ENCODE assay signal across 1 cellular context in the genomic region with DNA sequence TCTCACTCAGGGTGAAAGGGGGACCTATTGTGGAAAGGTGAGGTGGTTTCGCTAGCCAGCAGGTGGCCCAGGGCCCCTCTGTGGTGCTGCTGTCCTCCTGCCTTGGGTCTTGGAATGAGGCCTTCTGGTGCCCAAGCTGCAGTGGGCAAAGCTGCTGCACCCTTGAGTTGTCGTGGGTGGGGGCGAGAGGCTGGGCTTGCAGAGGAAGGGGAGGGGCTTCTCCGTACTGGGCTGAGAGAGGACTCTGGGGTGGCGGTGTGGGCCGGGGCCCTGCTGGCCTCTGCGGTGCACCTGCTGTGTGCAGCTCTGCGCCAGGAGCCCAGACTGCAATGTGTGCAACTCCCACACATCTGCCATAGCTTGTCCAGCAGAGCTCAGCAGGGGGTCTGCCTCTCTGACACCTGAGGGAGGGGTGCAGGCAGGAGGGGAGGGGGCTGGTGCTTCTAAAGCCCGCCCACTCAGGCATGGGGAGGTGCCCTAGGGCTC.
TF ChIP-seq lines count a peak whose summit lies in the region.

No MANE protein-coding gene starts in this region.

TF ChIP-seq in HEK293, 187 proteins besides CTCF, POLR2A, EP300 and RAD21 (continued from another document):
- TF ChIP-seq, protein P1, sequence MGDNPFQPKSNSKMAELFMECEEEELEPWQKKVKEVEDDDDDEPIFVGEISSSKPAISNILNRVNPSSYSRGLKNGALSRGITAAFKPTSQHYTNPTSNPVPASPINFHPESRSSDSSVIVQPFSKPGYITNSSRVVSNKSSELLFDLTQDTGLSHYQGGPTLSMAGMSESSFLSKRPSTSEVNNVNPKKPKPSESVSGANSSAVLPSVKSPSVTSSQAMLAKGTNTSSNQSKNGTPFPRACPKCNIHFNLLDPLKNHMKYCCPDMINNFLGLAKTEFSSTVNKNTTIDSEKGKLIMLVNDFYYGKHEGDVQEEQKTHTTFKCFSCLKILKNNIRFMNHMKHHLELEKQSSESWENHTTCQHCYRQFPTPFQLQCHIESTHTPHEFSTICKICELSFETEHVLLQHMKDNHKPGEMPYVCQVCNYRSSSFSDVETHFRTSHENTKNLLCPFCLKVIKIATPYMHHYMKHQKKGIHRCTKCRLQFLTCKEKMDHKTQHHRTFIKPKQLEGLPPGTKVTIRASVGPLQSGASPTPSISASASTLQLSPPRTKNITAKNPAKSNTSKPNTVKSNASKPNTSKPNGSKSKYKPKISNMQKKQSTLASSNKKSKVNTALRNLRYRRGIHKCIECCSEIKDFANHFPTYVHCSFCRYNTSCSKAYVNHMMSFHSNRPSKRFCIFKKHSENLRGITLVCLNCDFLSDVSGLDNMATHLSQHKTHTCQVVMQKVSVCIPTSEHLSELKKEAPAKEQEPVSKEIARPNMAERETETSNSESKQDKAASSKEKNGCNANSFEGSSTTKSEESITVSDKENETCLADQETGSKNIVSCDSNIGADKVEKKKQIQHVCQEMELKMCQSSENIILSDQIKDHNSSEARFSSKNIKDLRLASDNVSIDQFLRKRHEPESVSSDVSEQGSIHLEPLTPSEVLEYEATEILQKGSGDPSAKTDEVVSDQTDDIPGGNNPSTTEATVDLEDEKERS (tag by site-specific recombination; IDR thresholded peaks at IDR 0.05) = no peak
- no peak for TF ChIP-seq ZNF596 (tag by site-specific recombination; IDR thresholded peaks at IDR 0.05)
- no peak for TF ChIP-seq ZNF610 (tag by site-specific recombination; IDR thresholded peaks at IDR 0.05; ENCODE audit: borderline replicate concordance)
